ENCODE assay signal across 1 cellular context in the genomic region with DNA sequence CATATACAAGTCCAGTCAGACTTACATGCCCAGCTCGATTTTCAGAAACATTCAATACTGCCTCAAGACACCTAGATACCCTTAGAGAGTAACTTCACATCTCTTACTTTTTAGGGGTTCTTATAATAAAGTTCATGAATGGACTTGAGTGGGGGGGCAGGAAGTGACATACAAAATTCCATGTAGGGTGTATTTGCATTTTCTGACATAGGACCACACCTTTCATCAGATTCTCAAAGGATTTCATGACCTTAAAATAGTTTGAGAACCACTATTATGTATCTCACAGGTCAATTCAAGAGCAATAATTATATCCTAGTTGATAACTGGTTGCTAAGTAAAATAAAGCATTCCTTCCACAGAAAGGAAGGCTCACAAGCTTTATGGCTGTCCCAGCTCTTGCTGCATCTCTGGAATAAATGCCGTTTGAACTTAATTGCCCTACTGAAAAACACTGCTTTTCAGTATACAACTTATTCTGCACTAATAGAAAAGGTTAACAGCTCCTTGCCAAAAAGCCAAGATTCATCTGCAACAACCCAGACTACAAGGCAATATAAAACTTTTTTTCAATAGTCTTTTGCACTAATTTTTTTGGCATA.
TF ChIP-seq lines count a peak whose summit lies in the region.

No MANE protein-coding gene starts in this region.

TF ChIP-seq in WTC11, 78 proteins besides CTCF, POLR2A, EP300 and RAD21 (continued from another document):
- TF ChIP-seq ELF4 (CRISPR knock-in tag; IDR thresholded peaks at IDR 0.05; ENCODE audit: low read depth) = no peak
- TF ChIP-seq SMAD4 (CRISPR knock-in tag; IDR thresholded peaks at IDR 0.05) = no peak
- TF ChIP-seq, protein P1, sequence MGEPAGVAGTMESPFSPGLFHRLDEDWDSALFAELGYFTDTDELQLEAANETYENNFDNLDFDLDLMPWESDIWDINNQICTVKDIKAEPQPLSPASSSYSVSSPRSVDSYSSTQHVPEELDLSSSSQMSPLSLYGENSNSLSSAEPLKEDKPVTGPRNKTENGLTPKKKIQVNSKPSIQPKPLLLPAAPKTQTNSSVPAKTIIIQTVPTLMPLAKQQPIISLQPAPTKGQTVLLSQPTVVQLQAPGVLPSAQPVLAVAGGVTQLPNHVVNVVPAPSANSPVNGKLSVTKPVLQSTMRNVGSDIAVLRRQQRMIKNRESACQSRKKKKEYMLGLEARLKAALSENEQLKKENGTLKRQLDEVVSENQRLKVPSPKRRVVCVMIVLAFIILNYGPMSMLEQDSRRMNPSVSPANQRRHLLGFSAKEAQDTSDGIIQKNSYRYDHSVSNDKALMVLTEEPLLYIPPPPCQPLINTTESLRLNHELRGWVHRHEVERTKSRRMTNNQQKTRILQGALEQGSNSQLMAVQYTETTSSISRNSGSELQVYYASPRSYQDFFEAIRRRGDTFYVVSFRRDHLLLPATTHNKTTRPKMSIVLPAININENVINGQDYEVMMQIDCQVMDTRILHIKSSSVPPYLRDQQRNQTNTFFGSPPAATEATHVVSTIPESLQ (CRISPR knock-in tag; IDR thresholded peaks at IDR 0.05) = no peak
